ENCODE assay signal across 8 cellular contexts in genomic region chr17:59165933-59166342, GRCh38. TPM values are rescaled to one million over a fixed set of nuclear protein-coding genes. Genes with fewer than 3 reads are reported as not detected.
DNase-seq lines count a peak whose midpoint lies in the region; ATAC-seq lines count a peak whose summit lies in the region.

No MANE protein-coding gene starts in this region.

- DNase-seq in COLO668 (lab: John Stamatoyannopoulos, UW; ENCODE audit: unreplicated experiment): peak; percentile 0
- DNase-seq in H4 (ENCODE audit: low spot score): peak; percentile 34
- DNase-seq in NCI-H2196 treated with DMSO at 0.1 percent for 48 hours (lab: John Stamatoyannopoulos, UW; ENCODE audit: unreplicated experiment): peak; percentile 14
- DNase-seq in activated T-cell treated with anti-CD3 and anti-CD28 coated beads for 24 hours (ENCODE audit: low read depth): peak; percentile 11
- DNase-seq in fibroblast of gingiva (ENCODE audit: low read depth): peak; percentile 47
- peak in 7 of 10 donors; percentile 19 to 78 (median 49) for DNase-seq in posterior cingulate gyrus
- no peak for DNase-seq in DMS153 (lab: John Stamatoyannopoulos, UW)

- no peak for ATAC-seq in HG03139 (IDR thresholded peaks at IDR 0.05; ENCODE audit: unreplicated experiment)

- intact Hi-C loops in posterior cingulate gyrus (cut with DNase I): loop anchor here (5.0 kb wide), 1 partner anchor 41 kb away; no protein-coding TSS in a partner anchor

RNA-seq across cellular contexts. Expression of gene PRR11, which starts 10.4 kb away (rescaled TPM):
- 13.0 and 14.7 TPM in 2 replicates for total RNA-seq in H4 (2014; rRNA removed; shearing (Covaris generic))

RNA-seq across cellular contexts. Expression of gene SKA2, which starts 11.0 kb away (rescaled TPM):
- 122 and 153 TPM in 2 replicates for total RNA-seq in H4 (2014; rRNA removed; shearing (Covaris generic))

RNA-seq across cellular contexts. Expression of gene SMG8, which starts 43.9 kb away (rescaled TPM):
- 21.8 and 23.5 TPM in 2 replicates for total RNA-seq in H4 (2014; rRNA removed; shearing (Covaris generic))

RNA-seq across cellular contexts. Expression of gene GDPD1, which starts 54.4 kb away (rescaled TPM):
- total RNA-seq in H4 (2014; rRNA removed; shearing (Covaris generic)): 3.7 and 7.4 TPM in 2 replicates

RNA-seq across cellular contexts. Expression of gene TRIM37, which starts 59.3 kb away (rescaled TPM):
- total RNA-seq in H4 (2014; rRNA removed; shearing (Covaris generic)): 29.0 and 35.7 TPM in 2 replicates
